ENCODE assay signal across 1 cellular context in the genomic region with DNA sequence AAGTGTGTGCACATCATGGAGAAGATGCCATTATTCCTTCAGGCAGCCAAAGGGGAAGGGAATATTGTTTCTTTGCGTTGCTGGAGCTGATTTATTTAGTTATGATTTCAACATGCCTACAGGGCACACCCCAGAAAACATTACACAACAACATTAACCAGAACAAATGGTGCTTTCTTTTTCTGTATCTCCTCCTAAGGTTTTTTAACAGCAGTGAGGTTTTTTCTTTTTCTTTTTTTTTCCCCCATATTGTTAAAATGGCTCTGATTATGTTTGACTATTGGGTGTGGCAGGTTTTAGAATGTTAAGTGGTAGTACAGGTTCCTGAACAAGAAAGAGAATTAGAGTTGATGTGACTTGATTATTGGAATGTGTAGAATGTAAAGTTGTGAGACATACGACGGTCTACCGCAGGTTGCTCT.
TF ChIP-seq lines count a peak whose summit lies in the region.

No MANE protein-coding gene starts in this region.

TF ChIP-seq in HepG2, 621 proteins besides CTCF, POLR2A, EP300 and RAD21 (continued from another document):
- TF ChIP-seq CEBPB (IDR thresholded peaks at IDR 0.05; ENCODE audit: borderline replicate concordance, low read depth, low read length): peak; percentile 49; the same call in 1 of the 2 replicates
